ENCODE assay signal across 27 cellular contexts in the genomic region with DNA sequence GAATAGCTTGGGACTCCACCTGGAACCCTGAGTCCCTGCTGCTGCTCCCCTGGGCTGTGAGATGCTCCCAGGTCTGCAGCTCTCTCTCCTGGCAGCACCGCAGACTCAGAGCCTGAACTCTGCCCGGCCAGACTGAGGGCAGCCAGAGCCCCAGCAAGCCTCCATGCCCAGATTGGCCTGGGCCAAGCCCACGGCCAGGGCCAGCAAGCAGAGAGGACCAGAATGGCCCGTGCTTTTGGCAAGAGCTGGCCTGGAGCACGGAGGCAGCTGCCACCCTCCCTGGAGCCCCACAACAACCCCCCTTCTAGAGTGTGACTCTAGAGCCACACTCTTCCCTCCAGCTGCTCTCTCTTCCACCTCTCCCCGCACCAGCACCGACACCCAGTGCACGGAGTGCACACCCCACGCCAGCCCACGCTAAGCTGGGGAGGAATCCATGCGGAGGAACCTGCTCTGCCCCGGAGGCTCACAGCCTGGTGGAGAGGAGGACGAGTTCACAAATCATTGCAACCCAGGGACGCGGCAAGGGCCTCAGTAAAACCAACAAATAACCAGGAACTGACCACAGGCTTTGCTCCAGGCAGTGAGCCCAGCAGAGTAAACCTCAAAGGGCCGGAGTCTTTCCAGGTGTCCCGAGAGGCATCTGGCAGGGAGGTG.
DNase-seq lines count a peak whose midpoint lies in the region; FAIRE-seq and TF ChIP-seq lines count a peak whose summit lies in the region.
"Had no signal": no experiment of that assay in that cellular context is flagged by ENCODE, and none has a peak within 500 bp of the region (broad histone marks: within the 10 kb centered on the region; RNA-seq: fewer than 3 reads in every experiment).

No MANE protein-coding gene starts in this region.

- H3K27ac ChIP-seq in kidney (ENCODE audit: low read depth in 2 of 2, low read length in 2 of 2) (no peak overlapping the region), spleen (no peak overlapping the region)
- H3K27ac ChIP-seq: adrenal gland, breast epithelium, GM23248, tibial nerve had no signal

- intact Hi-C loops in kidney (cut with DNase I) (no loop called here), spleen (cut with DNase I; ENCODE audit: low total_unique reads) (no loop called here)
- intact Hi-C loops in activated CD4-positive, alpha-beta T cell treated with anti-CD3 and anti-CD28 coated beads, Interleukin-2, amount 10 ng/mL, durations not matched to agents 24 days and 14 days (cut with micrococcal nuclease), result no loop called here

- peaks cover 0 to 30% (median 0%) of the 10 kb centered on the region in 7 donors for H3K27me3 ChIP-seq in spleen (replicated peaks in 1 of 7)
- H3K27me3 ChIP-seq: adrenal gland, tibial nerve had no signal

- TF ChIP-seq POLR2A in spleen (IDR thresholded peaks at IDR 0.05), result no peak

- H3K9ac ChIP-seq in kidney (ENCODE audit: low read length in 2 of 2), result no peak overlapping the region
- H3K9ac ChIP-seq: GM23248 had no signal

- 67 to 73% (median 72%) methylated on average over 14 to 17 of the region's 17 CpGs for WGBS in spleen, 5 donors

- no peaks in the 10 kb centered on the region for H3K27me3 Mint-ChIP-seq in activated CD4-positive, alpha-beta T cell treated with anti-CD3 and anti-CD28 coated beads, Interleukin-2, amount 10 ng/mL, durations not matched to agents 24 days and 14 days
- H3K27me3 Mint-ChIP-seq: IgD-negative memory B cell; natural killer cell treated with Interleukin-12 subunit alpha and Interleukin-12 subunit beta and Interleukin-15 and Interleukin-18, amount 100 ng/mL, for 72 hours had no signal

- H3K27ac Mint-ChIP-seq in activated CD4-positive, alpha-beta T cell treated with anti-CD3 and anti-CD28 coated beads, Interleukin-2, amount 10 ng/mL, durations not matched to agents 24 days and 14 days, result no peak overlapping the region
- H3K27ac Mint-ChIP-seq: IgD-negative memory B cell; mesothelial cell of epicardium; natural killer cell treated with Interleukin-12 subunit alpha and Interleukin-12 subunit beta and Interleukin-15 and Interleukin-18, amount 100 ng/mL, for 72 hours; stimulated activated memory B cell treated with anti-CD40 and anti-IgM and Interleukin-4, amounts not matched to agents 10 μg/mL and 1 μg/mL and 100 μg/mL, for 72 hours; T-helper 2 cell treated with Interferon-gamma antibody and Interleukin-4, amounts not matched to agents 5 μg/mL and 100 μg/mL, for 36 hours had no signal

- H3K9me3 ChIP-seq in kidney (ENCODE audit: control insufficient read depth in 1 of 2, low read length in 2 of 2) (no peaks in the 10 kb centered on the region), spleen (no peaks in the 10 kb centered on the region)
- H3K9me3 ChIP-seq: adrenal gland, breast epithelium had no signal

- H3K4me1 ChIP-seq in kidney (ENCODE audit: control insufficient read depth in 1 of 2, insufficient read depth in 1 of 2, low read depth in 1 of 2, low read length in 2 of 2) (no peaks in the 10 kb centered on the region), spleen (no peaks in the 10 kb centered on the region)
- H3K4me1 ChIP-seq: adrenal gland, breast epithelium, tibial nerve had no signal

- no peaks in the 10 kb centered on the region for H3K36me3 Mint-ChIP-seq in activated CD4-positive, alpha-beta T cell treated with anti-CD3 and anti-CD28 coated beads, Interleukin-2, amount 10 ng/mL, durations not matched to agents 24 days and 14 days (ENCODE audit: low read depth)
- H3K36me3 Mint-ChIP-seq: IgD-negative memory B cell; mesothelial cell of epicardium; natural killer cell treated with Interleukin-12 subunit alpha and Interleukin-12 subunit beta and Interleukin-15 and Interleukin-18, amount 100 ng/mL, for 72 hours; stimulated activated memory B cell treated with anti-CD40 and anti-IgM and Interleukin-4, amounts not matched to agents 10 μg/mL and 1 μg/mL and 100 μg/mL, for 72 hours had no signal

- FAIRE-seq in kidney (lab: Jason Lieb, UNC), result no peak
- FAIRE-seq: GM12878, GM19239 had no signal

- no peaks in the 10 kb centered on the region for H3K9me3 Mint-ChIP-seq in activated CD4-positive, alpha-beta T cell treated with anti-CD3 and anti-CD28 coated beads, Interleukin-2, amount 10 ng/mL, durations not matched to agents 24 days and 14 days
- H3K9me3 Mint-ChIP-seq: IgD-negative memory B cell; mesothelial cell of epicardium; natural killer cell treated with Interleukin-12 subunit alpha and Interleukin-12 subunit beta and Interleukin-15 and Interleukin-18, amount 100 ng/mL, for 72 hours; T-helper 2 cell treated with Interferon-gamma antibody and Interleukin-4, amounts not matched to agents 5 μg/mL and 100 μg/mL, for 36 hours had no signal

- H3K4me1 Mint-ChIP-seq in activated CD4-positive, alpha-beta T cell treated with anti-CD3 and anti-CD28 coated beads, Interleukin-2, amount 10 ng/mL, durations not matched to agents 24 days and 14 days, result no peaks in the 10 kb centered on the region
- H3K4me1 Mint-ChIP-seq: IgD-negative memory B cell; mesothelial cell of epicardium; stimulated activated memory B cell treated with anti-CD40 and anti-IgM and Interleukin-4, amounts not matched to agents 10 μg/mL and 1 μg/mL and 100 μg/mL, for 72 hours had no signal

- no peaks in the 10 kb centered on the region for H3K36me3 ChIP-seq in kidney (ENCODE audit: control insufficient read depth in 1 of 2, insufficient read depth in 2 of 2, low read length in 2 of 2)
- H3K36me3 ChIP-seq in spleen, result no peaks in the 10 kb centered on the region
- H3K36me3 ChIP-seq: adrenal gland, breast epithelium, tibial nerve had no signal

- no peak overlapping the region for H3K4me3 Mint-ChIP-seq in activated CD4-positive, alpha-beta T cell treated with anti-CD3 and anti-CD28 coated beads, Interleukin-2, amount 10 ng/mL, durations not matched to agents 24 days and 14 days
- H3K4me3 Mint-ChIP-seq: mesothelial cell of epicardium; natural killer cell treated with Interleukin-12 subunit alpha and Interleukin-12 subunit beta and Interleukin-15 and Interleukin-18, amount 100 ng/mL, for 72 hours; stimulated activated memory B cell treated with anti-CD40 and anti-IgM and Interleukin-4, amounts not matched to agents 10 μg/mL and 1 μg/mL and 100 μg/mL, for 72 hours; T-helper 2 cell treated with Interferon-gamma antibody and Interleukin-4, amounts not matched to agents 5 μg/mL and 100 μg/mL, for 36 hours had no signal

- DNase-seq in H4 (ENCODE audit: low spot score) (peak; percentile 36), RPMI7951 (ENCODE audit: low read depth) (peak; percentile 19), kidney (peak; percentile 49), spleen (peak; percentile 64), NCI-H187 treated with DMSO at 0.1 percent for 48 hours (lab: John Stamatoyannopoulos, UW) (no peak), NCI-H1694 treated with DMSO at 0.1 percent for 48 hours (lab: John Stamatoyannopoulos, UW) (no peak)
- no peak for DNase-seq in activated CD4-positive, alpha-beta T cell treated with anti-CD3 and anti-CD28 coated beads, Interleukin-2, amount 10 ng/mL, durations not matched to agents 24 days and 14 days
- DNase-seq: activated CD4-positive, alpha-beta T cell treated with anti-CD3 and anti-CD28 coated beads, Interleukin-2, amount 50 U/mL, for 4 hours; activated CD8-positive, alpha-beta memory T cell treated with anti-CD3 and anti-CD28 coated beads, Interleukin-2, amount 50 U/mL, for 48 hours; adrenal gland; AML-193; cortex of kidney; GM23248; MM.1S; NCI-H1436; NCI-H510A treated with DMSO at 0.1 percent for 48 hours; RPMI8226; stimulated activated CD4-positive, alpha-beta T cell treated with anti-CD3 and anti-CD28 coated beads, Interleukin-1b, Interleukin-23, amount 100 ng/mL, for 48 hours had no signal

- H3K4me3 ChIP-seq in kidney (ENCODE audit: low read length in 2 of 2), result no peak overlapping the region
- H3K4me3 ChIP-seq in spleen, result no peak overlapping the region
- H3K4me3 ChIP-seq: adrenal gland, breast epithelium, GM12878, GM23248, tibial nerve had no signal

- TF ChIP-seq CTCF in kidney (IDR thresholded peaks at IDR 0.05; ENCODE audit: borderline replicate concordance, extremely low read depth, insufficient read depth), result no peak
- TF ChIP-seq CTCF in spleen (IDR thresholded peaks at IDR 0.05 in 8 of 11, conservative IDR thresholded peaks at IDR 0.05 in 3 of 11), result no peak

Comparison
In these comparisons a context has a peak if more than half of its experiments do, and no peak if none do; other contexts are left out.
1. DNase-seq: peak in H4 (single experiment), RPMI7951 (single experiment), kidney (single experiment) and spleen (single experiment); none in activated CD4-positive, alpha-beta T cell treated with anti-CD3 and anti-CD28 coated beads, Interleukin-2, amount 10 ng/mL, durations not matched to agents 24 days and 14 days (single experiment), NCI-H187 treated with DMSO at 0.1 percent for 48 hours (single experiment) and NCI-H1694 treated with DMSO at 0.1 percent for 48 hours (single experiment).